In the genomic region with DNA sequence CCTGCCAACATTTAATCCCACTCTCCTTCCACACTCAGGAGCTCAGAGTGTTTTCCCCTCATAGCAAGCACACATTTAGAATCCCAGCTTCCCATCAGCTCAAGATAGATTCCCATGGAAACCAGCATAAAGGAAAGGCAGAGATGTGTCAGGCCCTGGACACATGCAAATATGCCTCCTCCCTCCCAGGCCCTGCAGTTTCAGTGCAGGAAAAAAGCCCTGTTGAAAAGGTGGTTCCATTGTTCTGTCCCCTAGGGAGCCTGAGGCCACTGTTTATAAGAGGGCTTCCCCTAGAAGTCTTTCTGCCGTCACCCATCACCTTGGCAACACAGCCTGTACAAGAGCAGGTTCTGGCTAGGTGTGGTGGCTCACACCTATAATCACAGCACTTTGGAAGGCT, we compare ENCODE assay signal across 1 cellular context.
TF ChIP-seq lines count a peak whose summit lies in the region.

No MANE protein-coding gene starts in this region.

TF ChIP-seq in HepG2, 621 proteins besides CTCF, POLR2A, EP300 and RAD21:
- TF ChIP-seq TAF1 (CRISPR knock-in tag; IDR thresholded peaks at IDR 0.05), result no peak
- TF ChIP-seq, protein P1, sequence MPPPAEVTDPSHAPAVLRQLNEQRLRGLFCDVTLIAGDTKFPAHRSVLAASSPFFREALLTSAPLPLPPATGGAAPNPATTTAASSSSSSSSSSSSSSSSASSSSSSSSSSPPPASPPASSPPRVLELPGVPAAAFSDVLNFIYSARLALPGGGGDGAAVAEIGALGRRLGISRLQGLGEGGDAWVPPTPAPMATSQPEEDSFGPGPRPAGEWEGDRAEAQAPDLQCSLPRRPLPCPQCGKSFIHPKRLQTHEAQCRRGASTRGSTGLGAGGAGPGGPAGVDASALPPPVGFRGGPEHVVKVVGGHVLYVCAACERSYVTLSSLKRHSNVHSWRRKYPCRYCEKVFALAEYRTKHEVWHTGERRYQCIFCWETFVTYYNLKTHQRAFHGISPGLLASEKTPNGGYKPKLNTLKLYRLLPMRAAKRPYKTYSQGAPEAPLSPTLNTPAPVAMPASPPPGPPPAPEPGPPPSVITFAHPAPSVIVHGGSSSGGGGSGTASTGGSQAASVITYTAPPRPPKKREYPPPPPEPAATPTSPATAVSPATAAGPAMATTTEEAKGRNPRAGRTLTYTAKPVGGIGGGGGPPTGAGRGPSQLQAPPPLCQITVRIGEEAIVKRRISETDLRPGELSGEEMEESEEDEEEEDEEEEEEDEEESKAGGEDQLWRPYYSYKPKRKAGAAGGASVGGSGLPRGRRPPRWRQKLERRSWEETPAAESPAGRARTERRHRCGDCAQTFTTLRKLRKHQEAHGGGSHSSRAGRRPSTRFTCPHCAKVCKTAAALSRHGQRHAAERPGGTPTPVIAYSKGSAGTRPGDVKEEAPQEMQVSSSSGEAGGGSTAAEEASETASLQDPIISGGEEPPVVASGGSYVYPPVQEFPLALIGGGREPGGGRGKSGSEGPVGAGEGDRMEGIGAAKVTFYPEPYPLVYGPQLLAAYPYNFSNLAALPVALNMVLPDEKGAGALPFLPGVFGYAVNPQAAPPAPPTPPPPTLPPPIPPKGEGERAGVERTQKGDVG (CRISPR knock-in tag; IDR thresholded peaks at IDR 0.05; ENCODE audit: borderline replicate concordance), result no peak
- no peak for TF ChIP-seq ELF4 (CRISPR knock-in tag; IDR thresholded peaks at IDR 0.05; ENCODE audit: borderline replicate concordance)
- no peak for TF ChIP-seq KDM3A (CRISPR knock-in tag; IDR thresholded peaks at IDR 0.05; ENCODE audit: low read depth)
- no peak for TF ChIP-seq ZNF777 (CRISPR knock-in tag; IDR thresholded peaks at IDR 0.05)
- TF ChIP-seq, protein P2, sequence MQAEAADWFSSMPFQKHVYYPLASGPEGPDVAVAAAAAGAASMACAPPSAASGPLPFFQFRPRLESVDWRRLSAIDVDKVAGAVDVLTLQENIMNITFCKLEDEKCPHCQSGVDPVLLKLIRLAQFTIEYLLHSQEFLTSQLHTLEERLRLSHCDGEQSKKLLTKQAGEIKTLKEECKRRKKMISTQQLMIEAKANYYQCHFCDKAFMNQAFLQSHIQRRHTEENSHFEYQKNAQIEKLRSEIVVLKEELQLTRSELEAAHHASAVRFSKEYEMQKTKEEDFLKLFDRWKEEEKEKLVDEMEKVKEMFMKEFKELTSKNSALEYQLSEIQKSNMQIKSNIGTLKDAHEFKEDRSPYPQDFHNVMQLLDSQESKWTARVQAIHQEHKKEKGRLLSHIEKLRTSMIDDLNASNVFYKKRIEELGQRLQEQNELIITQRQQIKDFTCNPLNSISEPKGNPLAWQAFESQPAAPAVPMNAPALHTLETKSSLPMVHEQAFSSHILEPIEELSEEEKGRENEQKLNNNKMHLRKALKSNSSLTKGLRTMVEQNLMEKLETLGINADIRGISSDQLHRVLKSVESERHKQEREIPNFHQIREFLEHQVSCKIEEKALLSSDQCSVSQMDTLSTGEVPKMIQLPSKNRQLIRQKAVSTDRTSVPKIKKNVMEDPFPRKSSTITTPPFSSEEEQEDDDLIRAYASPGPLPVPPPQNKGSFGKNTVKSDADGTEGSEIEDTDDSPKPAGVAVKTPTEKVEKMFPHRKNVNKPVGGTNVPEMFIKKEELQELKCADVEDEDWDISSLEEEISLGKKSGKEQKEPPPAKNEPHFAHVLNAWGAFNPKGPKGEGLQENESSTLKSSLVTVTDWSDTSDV (CRISPR knock-in tag; IDR thresholded peaks at IDR 0.05), result no peak
- no peak for TF ChIP-seq ZNF484 (CRISPR knock-in tag; IDR thresholded peaks at IDR 0.05; ENCODE audit: borderline replicate concordance, low read depth)
- TF ChIP-seq HNRNPK (IDR thresholded peaks at IDR 0.05; ENCODE audit: low read depth, low read length, poor library complexity, severe bottlenecking), result no peak
